In the genomic region with DNA sequence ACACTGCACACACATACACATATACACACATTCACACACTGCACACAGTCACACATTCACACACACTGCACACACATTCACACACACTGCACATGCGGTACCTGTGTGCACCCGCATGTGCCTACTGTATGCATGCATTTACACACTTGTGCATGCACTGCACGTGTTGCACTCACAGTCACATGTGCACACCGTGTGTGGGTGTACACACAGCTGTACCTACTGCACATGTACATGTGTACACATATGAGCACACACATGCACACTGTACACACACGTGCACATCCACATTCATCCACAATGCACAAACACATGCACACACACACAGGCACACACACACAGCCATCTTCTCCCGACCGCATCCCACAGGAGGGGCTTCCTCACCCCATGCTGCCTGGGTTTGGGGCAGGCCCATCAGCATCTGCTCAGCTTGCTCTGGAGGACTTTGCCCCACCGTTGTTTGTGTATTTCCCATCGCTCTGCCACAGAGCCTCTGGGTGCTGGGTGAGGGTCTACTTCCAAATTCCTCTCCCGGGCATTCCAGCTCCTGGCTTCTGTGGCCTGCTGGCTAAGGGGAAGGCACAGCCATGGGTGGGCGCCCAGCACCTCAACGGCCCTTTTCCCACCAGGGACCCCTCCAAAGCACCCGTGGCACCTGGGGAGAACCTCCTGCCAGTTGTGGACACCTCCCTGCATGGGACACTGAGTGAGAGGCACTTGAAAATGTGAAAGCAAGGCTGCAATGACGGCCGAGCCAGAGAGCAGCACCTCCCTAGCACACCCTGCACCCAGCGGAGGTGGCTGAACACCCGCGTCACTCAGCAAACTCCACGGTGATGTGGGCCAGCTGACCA, we compare ENCODE assay signal across 1 cellular context.
TF ChIP-seq lines count a peak whose summit lies in the region.

No MANE protein-coding gene starts in this region.

TF ChIP-seq in WTC11, 78 proteins besides CTCF, POLR2A, EP300 and RAD21 (continued from another document):
- TF ChIP-seq, protein P1, sequence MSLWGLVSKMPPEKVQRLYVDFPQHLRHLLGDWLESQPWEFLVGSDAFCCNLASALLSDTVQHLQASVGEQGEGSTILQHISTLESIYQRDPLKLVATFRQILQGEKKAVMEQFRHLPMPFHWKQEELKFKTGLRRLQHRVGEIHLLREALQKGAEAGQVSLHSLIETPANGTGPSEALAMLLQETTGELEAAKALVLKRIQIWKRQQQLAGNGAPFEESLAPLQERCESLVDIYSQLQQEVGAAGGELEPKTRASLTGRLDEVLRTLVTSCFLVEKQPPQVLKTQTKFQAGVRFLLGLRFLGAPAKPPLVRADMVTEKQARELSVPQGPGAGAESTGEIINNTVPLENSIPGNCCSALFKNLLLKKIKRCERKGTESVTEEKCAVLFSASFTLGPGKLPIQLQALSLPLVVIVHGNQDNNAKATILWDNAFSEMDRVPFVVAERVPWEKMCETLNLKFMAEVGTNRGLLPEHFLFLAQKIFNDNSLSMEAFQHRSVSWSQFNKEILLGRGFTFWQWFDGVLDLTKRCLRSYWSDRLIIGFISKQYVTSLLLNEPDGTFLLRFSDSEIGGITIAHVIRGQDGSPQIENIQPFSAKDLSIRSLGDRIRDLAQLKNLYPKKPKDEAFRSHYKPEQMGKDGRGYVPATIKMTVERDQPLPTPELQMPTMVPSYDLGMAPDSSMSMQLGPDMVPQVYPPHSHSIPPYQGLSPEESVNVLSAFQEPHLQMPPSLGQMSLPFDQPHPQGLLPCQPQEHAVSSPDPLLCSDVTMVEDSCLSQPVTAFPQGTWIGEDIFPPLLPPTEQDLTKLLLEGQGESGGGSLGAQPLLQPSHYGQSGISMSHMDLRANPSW (CRISPR knock-in tag; conservative IDR thresholded peaks at IDR 0.05; ENCODE audit: low read depth) = no peak
- no peak for TF ChIP-seq ESRRA (CRISPR knock-in tag; IDR thresholded peaks at IDR 0.05; ENCODE audit: borderline replicate concordance)
- TF ChIP-seq GABPB1 (CRISPR knock-in tag; IDR thresholded peaks at IDR 0.05) = no peak
- TF ChIP-seq IRF2 (CRISPR knock-in tag; IDR thresholded peaks at IDR 0.05; ENCODE audit: borderline replicate concordance, low read depth) = no peak
- TF ChIP-seq, protein P2, sequence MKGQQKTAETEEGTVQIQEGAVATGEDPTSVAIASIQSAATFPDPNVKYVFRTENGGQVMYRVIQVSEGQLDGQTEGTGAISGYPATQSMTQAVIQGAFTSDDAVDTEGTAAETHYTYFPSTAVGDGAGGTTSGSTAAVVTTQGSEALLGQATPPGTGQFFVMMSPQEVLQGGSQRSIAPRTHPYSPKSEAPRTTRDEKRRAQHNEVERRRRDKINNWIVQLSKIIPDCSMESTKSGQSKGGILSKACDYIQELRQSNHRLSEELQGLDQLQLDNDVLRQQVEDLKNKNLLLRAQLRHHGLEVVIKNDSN (CRISPR knock-in tag; IDR thresholded peaks at IDR 0.05) = no peak
- no peak for TF ChIP-seq ZNF138 (CRISPR knock-in tag; conservative IDR thresholded peaks at IDR 0.05)
- no peak for TF ChIP-seq JAZF1 (CRISPR knock-in tag; IDR thresholded peaks at IDR 0.05)
- TF ChIP-seq, protein P3, sequence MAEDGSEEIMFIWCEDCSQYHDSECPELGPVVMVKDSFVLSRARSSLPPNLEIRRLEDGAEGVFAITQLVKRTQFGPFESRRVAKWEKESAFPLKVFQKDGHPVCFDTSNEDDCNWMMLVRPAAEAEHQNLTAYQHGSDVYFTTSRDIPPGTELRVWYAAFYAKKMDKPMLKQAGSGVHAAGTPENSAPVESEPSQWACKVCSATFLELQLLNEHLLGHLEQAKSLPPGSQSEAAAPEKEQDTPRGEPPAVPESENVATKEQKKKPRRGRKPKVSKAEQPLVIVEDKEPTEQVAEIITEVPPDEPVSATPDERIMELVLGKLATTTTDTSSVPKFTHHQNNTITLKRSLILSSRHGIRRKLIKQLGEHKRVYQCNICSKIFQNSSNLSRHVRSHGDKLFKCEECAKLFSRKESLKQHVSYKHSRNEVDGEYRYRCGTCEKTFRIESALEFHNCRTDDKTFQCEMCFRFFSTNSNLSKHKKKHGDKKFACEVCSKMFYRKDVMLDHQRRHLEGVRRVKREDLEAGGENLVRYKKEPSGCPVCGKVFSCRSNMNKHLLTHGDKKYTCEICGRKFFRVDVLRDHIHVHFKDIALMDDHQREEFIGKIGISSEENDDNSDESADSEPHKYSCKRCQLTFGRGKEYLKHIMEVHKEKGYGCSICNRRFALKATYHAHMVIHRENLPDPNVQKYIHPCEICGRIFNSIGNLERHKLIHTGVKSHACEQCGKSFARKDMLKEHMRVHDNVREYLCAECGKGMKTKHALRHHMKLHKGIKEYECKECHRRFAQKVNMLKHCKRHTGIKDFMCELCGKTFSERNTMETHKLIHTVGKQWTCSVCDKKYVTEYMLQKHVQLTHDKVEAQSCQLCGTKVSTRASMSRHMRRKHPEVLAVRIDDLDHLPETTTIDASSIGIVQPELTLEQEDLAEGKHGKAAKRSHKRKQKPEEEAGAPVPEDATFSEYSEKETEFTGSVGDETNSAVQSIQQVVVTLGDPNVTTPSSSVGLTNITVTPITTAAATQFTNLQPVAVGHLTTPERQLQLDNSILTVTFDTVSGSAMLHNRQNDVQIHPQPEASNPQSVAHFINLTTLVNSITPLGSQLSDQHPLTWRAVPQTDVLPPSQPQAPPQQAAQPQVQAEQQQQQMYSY (CRISPR knock-in tag; IDR thresholded peaks at IDR 0.05) = no peak
- TF ChIP-seq RORB (CRISPR knock-in tag; IDR thresholded peaks at IDR 0.05) = no peak
- no peak for TF ChIP-seq TCF7 (CRISPR knock-in tag; IDR thresholded peaks at IDR 0.05; ENCODE audit: low read depth)
- TF ChIP-seq, protein P4, sequence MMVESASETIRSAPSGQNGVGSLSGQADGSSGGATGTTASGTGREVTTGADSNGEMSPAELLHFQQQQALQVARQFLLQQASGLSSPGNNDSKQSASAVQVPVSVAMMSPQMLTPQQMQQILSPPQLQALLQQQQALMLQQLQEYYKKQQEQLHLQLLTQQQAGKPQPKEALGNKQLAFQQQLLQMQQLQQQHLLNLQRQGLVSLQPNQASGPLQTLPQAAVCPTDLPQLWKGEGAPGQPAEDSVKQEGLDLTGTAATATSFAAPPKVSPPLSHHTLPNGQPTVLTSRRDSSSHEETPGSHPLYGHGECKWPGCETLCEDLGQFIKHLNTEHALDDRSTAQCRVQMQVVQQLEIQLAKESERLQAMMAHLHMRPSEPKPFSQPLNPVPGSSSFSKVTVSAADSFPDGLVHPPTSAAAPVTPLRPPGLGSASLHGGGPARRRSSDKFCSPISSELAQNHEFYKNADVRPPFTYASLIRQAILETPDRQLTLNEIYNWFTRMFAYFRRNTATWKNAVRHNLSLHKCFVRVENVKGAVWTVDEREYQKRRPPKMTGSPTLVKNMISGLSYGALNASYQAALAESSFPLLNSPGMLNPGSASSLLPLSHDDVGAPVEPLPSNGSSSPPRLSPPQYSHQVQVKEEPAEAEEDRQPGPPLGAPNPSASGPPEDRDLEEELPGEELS (CRISPR knock-in tag; IDR thresholded peaks at IDR 0.05) = no peak
TF ChIP-seq in WTC11: peak in this region for 2.
